8 cellular contexts compared by ENCODE assay signal in the genomic region with DNA sequence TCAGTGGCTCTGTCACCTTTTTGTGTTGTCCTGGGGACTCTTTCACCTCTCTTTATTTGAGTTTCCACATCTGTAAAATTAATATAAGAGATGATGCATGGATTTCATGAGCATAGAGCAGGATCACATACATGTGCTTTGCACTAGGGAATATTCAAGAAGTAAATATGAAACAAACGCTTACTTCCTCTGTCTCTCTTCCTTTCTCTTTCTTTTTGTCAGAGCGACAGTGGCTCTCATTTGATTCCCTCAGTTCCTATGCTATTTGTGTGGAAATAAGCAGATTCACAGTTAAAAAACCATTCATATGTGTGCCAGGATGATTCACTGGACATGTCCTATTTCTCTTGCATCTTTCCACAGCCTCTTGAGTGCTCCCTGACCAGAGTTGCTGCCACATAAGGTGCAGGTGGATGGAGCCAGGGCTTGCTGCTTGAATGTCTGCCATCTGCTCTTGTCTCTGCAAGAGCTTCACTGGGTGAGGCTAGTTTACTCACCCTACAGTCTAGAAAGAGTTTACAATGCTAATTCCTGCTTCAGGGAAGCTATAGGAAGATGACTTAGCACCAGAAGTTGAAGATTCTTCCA.
DNase-seq lines count a peak whose midpoint lies in the region; ATAC-seq, FAIRE-seq and TF ChIP-seq lines count a peak whose summit lies in the region.

No MANE protein-coding gene starts in this region.

- H3K4me1 ChIP-seq in GM23248 (ENCODE audit: insufficient read depth) (peaks cover 43% of the 10 kb centered on the region), keratinocyte (ENCODE audit: control insufficient read depth, extremely low read depth, insufficient read depth, low read length) (peaks cover 30% of the 10 kb centered on the region), esophagus squamous epithelium (no peaks in the 10 kb centered on the region)

- no peaks in the 10 kb centered on the region for H4K20me1 ChIP-seq in GM23248 (ENCODE audit: insufficient read depth)
- no peaks in the 10 kb centered on the region for H4K20me1 ChIP-seq in keratinocyte (ENCODE audit: control insufficient read depth, extremely low read depth, insufficient read depth, low read length)

- H3K9me3 ChIP-seq in GM23248 (ENCODE audit: low read depth) = no peaks in the 10 kb centered on the region
- H3K9me3 ChIP-seq in keratinocyte (ENCODE audit: control insufficient read depth, low read depth, low read length) = no peaks in the 10 kb centered on the region
- H3K9me3 ChIP-seq in esophagus squamous epithelium = no peaks in the 10 kb centered on the region

- TF ChIP-seq POLR2A in esophagus squamous epithelium (IDR thresholded peaks at IDR 0.05) = no peak

- H2AFZ ChIP-seq in GM23248 (no peak overlapping the region), keratinocyte (ENCODE audit: control insufficient read depth, low read length) (peak overlapping the region; percentile 48)

- peaks cover 38% of the 10 kb centered on the region for H3F3A ChIP-seq in GM23248 (ENCODE audit: insufficient read depth)

- dilution Hi-C loops in keratinocyte (cut with MboI; ENCODE audit: extremely low pct_ligation_motif_present, low sequenced_read_pairs) = no loop called here

- ATAC-seq in GM18861 (IDR thresholded peaks at IDR 0.05; ENCODE audit: unreplicated experiment) = peak; percentile 44

- DNase-seq in GM23248 (peak; percentile 79), MV-4-11 (lab: John Stamatoyannopoulos, UW) (peak; percentile 45), keratinocyte (ENCODE audit: low read depth, low spot score) (no peak), mesenteric fat pad (ENCODE audit: low spot score) (no peak), D341Med (ENCODE audit: low spot score) (no peak), OCI-M2 (lab: John Stamatoyannopoulos, UW; ENCODE audit: unreplicated experiment) (no peak), esophagus squamous epithelium (lab: John Stamatoyannopoulos, UW) (no peak)

- intact Hi-C loops in esophagus squamous epithelium (cut with DNase I) = no loop called here

- H3K27me3 ChIP-seq in GM23248 (replicated peaks; ENCODE audit: insufficient read depth) (no peaks in the 10 kb centered on the region), keratinocyte (ENCODE audit: control insufficient read depth, extremely low read depth, insufficient read depth, low read length) (no peaks in the 10 kb centered on the region), esophagus squamous epithelium (no peaks in the 10 kb centered on the region)

- no peak for TF ChIP-seq CTCF in keratinocyte (optimal IDR thresholded peaks at IDR 0.05 in 1 of 3, IDR thresholded peaks at IDR 0.05 in 1 of 3, conservative IDR thresholded peaks at IDR 0.05 in 1 of 3; ENCODE audit: extremely low read depth in 1 of 3, insufficient read depth in 2 of 3, low read length in 3 of 3)
- TF ChIP-seq CTCF in esophagus squamous epithelium (IDR thresholded peaks at IDR 0.05) = no peak

- H3K9ac ChIP-seq in GM23248 (no peak overlapping the region), keratinocyte (ENCODE audit: control insufficient read depth, extremely low read depth, insufficient read depth, low read length) (no peak overlapping the region)

- whole genome bisulfite sequencing in GM23248 (ENCODE audit: low coverage in 1 of 2, low lambda C conversion rate in 2 of 2, missing lambda C conversion rate in 2 of 2), 2 experiments = 93 to 96% methylated on average over 2 of the region's 2 CpGs
- 47 to 53% methylated on average over 2 of the region's 2 CpGs for WGBS in esophagus squamous epithelium, 2 donors

- H3K36me3 ChIP-seq in GM23248 (ENCODE audit: low read depth) (no peaks in the 10 kb centered on the region), keratinocyte (ENCODE audit: control insufficient read depth in 2 of 2, extremely low read depth in 1 of 2, insufficient read depth in 2 of 2, low read length in 2 of 2) (no peaks in the 10 kb centered on the region), esophagus squamous epithelium (no peaks in the 10 kb centered on the region)

- H3K9me1 ChIP-seq in keratinocyte (ENCODE audit: control insufficient read depth, extremely low read depth, insufficient read depth, low read length) = no peaks in the 10 kb centered on the region

- no peaks in the 10 kb centered on the region for H3K79me2 ChIP-seq in GM23248 (ENCODE audit: insufficient read depth)
- no peaks in the 10 kb centered on the region for H3K79me2 ChIP-seq in keratinocyte (ENCODE audit: control insufficient read depth, insufficient read depth, low read length)

- H3K27ac ChIP-seq in GM23248 = peak overlapping the region; percentile 74
- H3K27ac ChIP-seq in keratinocyte (ENCODE audit: control insufficient read depth, insufficient read depth, low read length) = peak overlapping the region; percentile 29
- H3K27ac ChIP-seq in esophagus squamous epithelium = no peak overlapping the region

- in situ Hi-C loops in GM23248 (cut with MboI) = no loop called here

- H3K4me3 ChIP-seq in GM23248 (no peak overlapping the region), keratinocyte (ENCODE audit: control insufficient read depth in 2 of 3, extremely low read depth in 1 of 3, insufficient read depth in 2 of 3, low read depth in 1 of 3, low read length in 3 of 3) (no peak overlapping the region), esophagus squamous epithelium (no peak overlapping the region)

- peak; percentile 67 for FAIRE-seq in keratinocyte (lab: Jason Lieb, UNC)

- peak overlapping the region; percentile 75 for H3K4me2 ChIP-seq in GM23248 (ENCODE audit: unreplicated experiment)
- no peak overlapping the region for H3K4me2 ChIP-seq in keratinocyte (ENCODE audit: control insufficient read depth, extremely low read depth, insufficient read depth, low read depth, low read length)

- no peaks in the 10 kb centered on the region for H3K9me2 ChIP-seq in GM23248 (ENCODE audit: insufficient read depth)

Comparison
In these comparisons a context has a peak if more than half of its experiments do, and no peak if none do; other contexts are left out.
1. DNase-seq: peak in GM23248 (single experiment) and MV-4-11 (single experiment); none in keratinocyte (single experiment), mesenteric fat pad (single experiment), D341Med (single experiment), OCI-M2 (single experiment) and esophagus squamous epithelium (single experiment).
2. H3K27ac ChIP-seq: peak in GM23248 (single experiment) and keratinocyte (single experiment); none in esophagus squamous epithelium (0 of 4).